ENCODE assay signal across 8 cellular contexts in genomic region chr17:75088465-75088895, GRCh38. TPM values are rescaled to one million over a fixed set of nuclear protein-coding genes. Genes with fewer than 3 reads are reported as not detected.
A peak's percentile ranks its signal among the peaks of the same experiment; 100 is the strongest.
DNase-seq lines count a peak whose midpoint lies in the region; ATAC-seq and TF ChIP-seq lines count a peak whose summit lies in the region.

No MANE protein-coding gene starts in this region.

- ATAC-seq in activated T-helper 17 cell treated with anti-CD3 and anti-CD28 coated beads, Interleukin-2, amount 50 U/mL, for 72 hours (replicated peaks), result no peak
- ATAC-seq in left cardiac atrium, result peak; percentile 13 to 21
- no peak for ATAC-seq in HG03039 (IDR thresholded peaks at IDR 0.05; ENCODE audit: unreplicated experiment)

- H3K27ac Mint-ChIP-seq in activated T-helper 17 cell treated with anti-CD3 and anti-CD28 coated beads, Interleukin-2, amount 50 U/mL, for 72 hours, result peak overlapping the region; percentile 75

- H3F3A ChIP-seq in GM23248 (ENCODE audit: insufficient read depth), result no peaks in the 10 kb centered on the region

- H3K27me3 Mint-ChIP-seq in activated T-helper 17 cell treated with anti-CD3 and anti-CD28 coated beads, Interleukin-2, amount 50 U/mL, for 72 hours, result no peaks in the 10 kb centered on the region

- H3K4me1 ChIP-seq in GM23248 (ENCODE audit: insufficient read depth), result peaks cover 9% of the 10 kb centered on the region

- H3K4me3 ChIP-seq in GM23248, result peak overlapping the region; percentile 76
- H3K4me3 ChIP-seq in retinal pigment epithelial cell (ENCODE audit: low read length), result peak overlapping the region; percentile 50

- H3K4me3 Mint-ChIP-seq in activated T-helper 17 cell treated with anti-CD3 and anti-CD28 coated beads, Interleukin-2, amount 50 U/mL, for 72 hours, result peak overlapping the region; percentile 48

- no peak for DNase-seq in GM23248
- no peak for DNase-seq in left cardiac atrium
- DNase-seq in retinal pigment epithelial cell (ENCODE audit: low read depth), result no peak
- DNase-seq in NCI-H2107 (lab: John Stamatoyannopoulos, UW), result no peak
- DNase-seq in NCI-H1048 (lab: John Stamatoyannopoulos, UW), result no peak
- no peak for DNase-seq in NCI-H2029 (lab: John Stamatoyannopoulos, UW)

- no peaks in the 10 kb centered on the region for H3K27me3 ChIP-seq in GM23248 (replicated peaks; ENCODE audit: insufficient read depth)

- no peaks in the 10 kb centered on the region for H3K9me3 Mint-ChIP-seq in activated T-helper 17 cell treated with anti-CD3 and anti-CD28 coated beads, Interleukin-2, amount 50 U/mL, for 72 hours

- no peaks in the 10 kb centered on the region for H3K9me2 ChIP-seq in GM23248 (ENCODE audit: insufficient read depth)

- no peak for TF ChIP-seq CTCF in retinal pigment epithelial cell (conservative IDR thresholded peaks at IDR 0.05; ENCODE audit: low read depth, low read length)

- no peaks in the 10 kb centered on the region for H3K36me3 Mint-ChIP-seq in activated T-helper 17 cell treated with anti-CD3 and anti-CD28 coated beads, Interleukin-2, amount 50 U/mL, for 72 hours (ENCODE audit: low read depth)

- no peaks in the 10 kb centered on the region for H3K79me2 ChIP-seq in GM23248 (ENCODE audit: insufficient read depth)

- H3K4me2 ChIP-seq in GM23248 (ENCODE audit: unreplicated experiment), result peak overlapping the region; percentile 78

- no peaks in the 10 kb centered on the region for H3K9me3 ChIP-seq in GM23248 (ENCODE audit: low read depth)

- H3K27ac ChIP-seq in GM23248, result peak overlapping the region; percentile 45; the same call in 1 of the 2 replicates

- WGBS in GM23248 (ENCODE audit: low coverage in 1 of 2, low lambda C conversion rate in 2 of 2, missing lambda C conversion rate in 2 of 2), 2 experiments, result 81 to 89% methylated on average over 8 to 9 of the region's 9 CpGs

- peak overlapping the region; percentile 82 for H3K9ac ChIP-seq in GM23248

- peaks cover 18% of the 10 kb centered on the region for H3K4me1 Mint-ChIP-seq in activated T-helper 17 cell treated with anti-CD3 and anti-CD28 coated beads, Interleukin-2, amount 50 U/mL, for 72 hours

- in situ Hi-C loops in GM23248 (cut with MboI), result no loop called here

- no peaks in the 10 kb centered on the region for H4K20me1 ChIP-seq in GM23248 (ENCODE audit: insufficient read depth)

- no peaks in the 10 kb centered on the region for H3K36me3 ChIP-seq in GM23248 (ENCODE audit: low read depth)

- peak overlapping the region; percentile 88 for H2AFZ ChIP-seq in GM23248

- intact Hi-C loops in left cardiac atrium (cut with DNase I), result no loop called here

RNA-seq across cellular contexts. Expression of gene SLC16A5, which starts 0.7 kb away (rescaled TPM):
- 10.6 and 11.1 TPM in 2 replicates for total RNA-seq in GM23248 (2014; rRNA removed; shearing (Covaris generic))
- 4.8 and 5.4 TPM in 2 replicates for polyA plus RNA-seq in GM23248 (2016; fragmentation: Nextera tagmentation; extraction: Ambion mirVana)
- total RNA-seq in activated T-helper 17 cell treated with anti-CD3 and anti-CD28 coated beads, Interleukin-2, amount 50 U/mL, for 72 hours, result 10 to 100 TPM in 1 of 2 donors, 1 to 10 TPM in 1; 5.4 to 14.6 TPM
- total RNA-seq in left cardiac atrium, result 10 to 100 TPM in 1 of 2 donors, 1 to 10 TPM in 1; 7.2 to 14.3 TPM

RNA-seq across cellular contexts. Expression of gene ARMC7, which starts 21.3 kb away (rescaled TPM):
- 1.3 and 3.8 TPM in 2 replicates for total RNA-seq in GM23248 (2014; rRNA removed; shearing (Covaris generic))
- 9.8 and 11.3 TPM in 2 replicates for polyA plus RNA-seq in GM23248 (2016; fragmentation: Nextera tagmentation; extraction: Ambion mirVana)
- total RNA-seq in activated T-helper 17 cell treated with anti-CD3 and anti-CD28 coated beads, Interleukin-2, amount 50 U/mL, for 72 hours, result 10 to 100 TPM; 10.3 to 14.5 TPM
- 1 to 10 TPM; 5.8 to 6.7 TPM for total RNA-seq in left cardiac atrium

RNA-seq across cellular contexts. Expression of gene KCTD2, which starts 41.5 kb away (rescaled TPM):
- 19.9 and 25.5 TPM in 2 replicates for total RNA-seq in GM23248 (2014; rRNA removed; shearing (Covaris generic))
- polyA plus RNA-seq in GM23248 (2016; fragmentation: Nextera tagmentation; extraction: Ambion mirVana), result 6.5 and 7.7 TPM in 2 replicates
- 10 to 100 TPM; 21.3 to 22.1 TPM for total RNA-seq in activated T-helper 17 cell treated with anti-CD3 and anti-CD28 coated beads, Interleukin-2, amount 50 U/mL, for 72 hours
- 10 to 100 TPM; 21.4 to 26.2 TPM for total RNA-seq in left cardiac atrium

RNA-seq across cellular contexts. Expression of gene ATP5PD, which starts 41.7 kb away (rescaled TPM):
- total RNA-seq in GM23248 (2014; rRNA removed; shearing (Covaris generic)), result 215 and 287 TPM in 2 replicates
- polyA plus RNA-seq in GM23248 (2016; fragmentation: Nextera tagmentation; extraction: Ambion mirVana), result 511 and 522 TPM in 2 replicates
- 100 to 1,000 TPM; 164 to 216 TPM for total RNA-seq in activated T-helper 17 cell treated with anti-CD3 and anti-CD28 coated beads, Interleukin-2, amount 50 U/mL, for 72 hours
- total RNA-seq in left cardiac atrium, result 100 to 1,000 TPM; 676 to 729 TPM

RNA-seq across cellular contexts. Expression of gene NT5C, which starts 43.1 kb away (rescaled TPM):
- total RNA-seq in GM23248 (2014; rRNA removed; shearing (Covaris generic)), result 51.5 and 60.8 TPM in 2 replicates
- polyA plus RNA-seq in GM23248 (2016; fragmentation: Nextera tagmentation; extraction: Ambion mirVana), result 66.5 and 67.9 TPM in 2 replicates
- 10 to 100 TPM; 56.0 to 64.9 TPM for total RNA-seq in activated T-helper 17 cell treated with anti-CD3 and anti-CD28 coated beads, Interleukin-2, amount 50 U/mL, for 72 hours
- 10 to 100 TPM; 27.2 to 28.4 TPM for total RNA-seq in left cardiac atrium

Comparison
In these comparisons a context has a peak if more than half of its experiments do, and no peak if none do; other contexts are left out.
1. ATAC-seq: peak in left cardiac atrium (2 of 2); none in activated T-helper 17 cell treated with anti-CD3 and anti-CD28 coated beads, Interleukin-2, amount 50 U/mL, for 72 hours (single experiment) and HG03039 (single experiment).